ENCODE assay signal across 1 cellular context in the genomic region with DNA sequence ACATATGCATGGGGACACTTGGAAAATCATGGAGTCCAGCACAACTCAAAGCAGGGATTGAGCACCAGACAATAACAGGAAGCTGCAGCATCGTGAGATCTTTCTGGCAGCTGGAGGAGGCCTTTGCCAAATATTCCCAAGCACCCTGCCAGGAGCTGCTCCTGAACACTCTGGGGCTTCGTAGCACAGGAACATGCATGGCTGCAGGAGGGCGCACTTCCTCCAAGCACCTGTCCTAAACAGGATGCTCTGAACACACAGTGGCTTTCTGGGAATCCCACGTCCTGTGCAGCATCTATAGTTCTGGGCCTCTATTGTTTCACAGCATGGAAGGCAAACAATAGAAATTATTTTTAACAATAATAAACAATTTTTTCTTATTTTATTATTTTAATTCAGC.
TF ChIP-seq lines count a peak whose summit lies in the region.

No MANE protein-coding gene starts in this region.

TF ChIP-seq in GM23338, 12 proteins besides CTCF, POLR2A, EP300 and RAD21 (continued from another document):
- TF ChIP-seq, protein P1, sequence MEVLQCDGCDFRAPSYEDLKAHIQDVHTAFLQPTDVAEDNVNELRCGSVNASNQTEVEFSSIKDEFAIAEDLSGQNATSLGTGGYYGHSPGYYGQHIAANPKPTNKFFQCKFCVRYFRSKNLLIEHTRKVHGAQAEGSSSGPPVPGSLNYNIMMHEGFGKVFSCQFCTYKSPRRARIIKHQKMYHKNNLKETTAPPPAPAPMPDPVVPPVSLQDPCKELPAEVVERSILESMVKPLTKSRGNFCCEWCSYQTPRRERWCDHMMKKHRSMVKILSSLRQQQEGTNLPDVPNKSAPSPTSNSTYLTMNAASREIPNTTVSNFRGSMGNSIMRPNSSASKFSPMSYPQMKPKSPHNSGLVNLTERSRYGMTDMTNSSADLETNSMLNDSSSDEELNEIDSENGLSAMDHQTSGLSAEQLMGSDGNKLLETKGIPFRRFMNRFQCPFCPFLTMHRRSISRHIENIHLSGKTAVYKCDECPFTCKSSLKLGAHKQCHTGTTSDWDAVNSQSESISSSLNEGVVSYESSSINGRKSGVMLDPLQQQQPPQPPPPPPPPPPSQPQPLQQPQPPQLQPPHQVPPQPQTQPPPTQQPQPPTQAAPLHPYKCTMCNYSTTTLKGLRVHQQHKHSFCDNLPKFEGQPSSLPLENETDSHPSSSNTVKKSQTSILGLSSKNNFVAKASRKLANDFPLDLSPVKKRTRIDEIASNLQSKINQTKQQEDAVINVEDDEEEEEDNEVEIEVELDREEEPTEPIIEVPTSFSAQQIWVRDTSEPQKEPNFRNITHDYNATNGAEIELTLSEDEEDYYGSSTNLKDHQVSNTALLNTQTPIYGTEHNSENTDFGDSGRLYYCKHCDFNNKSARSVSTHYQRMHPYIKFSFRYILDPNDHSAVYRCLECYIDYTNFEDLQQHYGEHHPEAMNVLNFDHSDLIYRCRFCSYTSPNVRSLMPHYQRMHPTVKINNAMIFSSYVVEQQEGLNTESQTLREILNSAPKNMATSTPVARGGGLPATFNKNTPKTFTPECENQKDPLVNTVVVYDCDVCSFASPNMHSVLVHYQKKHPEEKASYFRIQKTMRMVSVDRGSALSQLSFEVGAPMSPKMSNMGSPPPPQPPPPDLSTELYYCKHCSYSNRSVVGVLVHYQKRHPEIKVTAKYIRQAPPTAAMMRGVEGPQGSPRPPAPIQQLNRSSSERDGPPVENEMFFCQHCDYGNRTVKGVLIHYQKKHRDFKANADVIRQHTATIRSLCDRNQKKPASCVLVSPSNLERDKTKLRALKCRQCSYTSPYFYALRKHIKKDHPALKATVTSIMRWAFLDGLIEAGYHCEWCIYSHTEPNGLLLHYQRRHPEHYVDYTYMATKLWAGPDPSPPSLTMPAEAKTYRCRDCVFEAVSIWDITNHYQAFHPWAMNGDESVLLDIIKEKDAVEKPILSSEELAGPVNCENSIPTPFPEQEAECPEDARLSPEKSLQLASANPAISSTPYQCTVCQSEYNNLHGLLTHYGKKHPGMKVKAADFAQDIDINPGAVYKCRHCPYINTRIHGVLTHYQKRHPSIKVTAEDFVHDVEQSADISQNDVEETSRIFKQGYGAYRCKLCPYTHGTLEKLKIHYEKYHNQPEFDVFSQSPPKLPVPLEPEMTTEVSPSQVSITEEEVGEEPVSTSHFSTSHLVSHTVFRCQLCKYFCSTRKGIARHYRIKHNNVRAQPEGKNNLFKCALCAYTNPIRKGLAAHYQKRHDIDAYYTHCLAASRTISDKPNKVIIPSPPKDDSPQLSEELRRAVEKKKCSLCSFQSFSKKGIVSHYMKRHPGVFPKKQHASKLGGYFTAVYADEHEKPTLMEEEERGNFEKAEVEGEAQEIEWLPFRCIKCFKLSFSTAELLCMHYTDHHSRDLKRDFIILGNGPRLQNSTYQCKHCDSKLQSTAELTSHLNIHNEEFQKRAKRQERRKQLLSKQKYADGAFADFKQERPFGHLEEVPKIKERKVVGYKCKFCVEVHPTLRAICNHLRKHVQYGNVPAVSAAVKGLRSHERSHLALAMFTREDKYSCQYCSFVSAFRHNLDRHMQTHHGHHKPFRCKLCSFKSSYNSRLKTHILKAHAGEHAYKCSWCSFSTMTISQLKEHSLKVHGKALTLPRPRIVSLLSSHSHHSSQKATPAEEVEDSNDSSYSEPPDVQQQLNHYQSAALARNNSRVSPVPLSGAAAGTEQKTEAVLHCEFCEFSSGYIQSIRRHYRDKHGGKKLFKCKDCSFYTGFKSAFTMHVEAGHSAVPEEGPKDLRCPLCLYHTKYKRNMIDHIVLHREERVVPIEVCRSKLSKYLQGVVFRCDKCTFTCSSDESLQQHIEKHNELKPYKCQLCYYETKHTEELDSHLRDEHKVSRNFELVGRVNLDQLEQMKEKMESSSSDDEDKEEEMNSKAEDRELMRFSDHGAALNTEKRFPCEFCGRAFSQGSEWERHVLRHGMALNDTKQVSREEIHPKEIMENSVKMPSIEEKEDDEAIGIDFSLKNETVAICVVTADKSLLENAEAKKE (CRISPR knock-in tag; IDR thresholded peaks at IDR 0.05) = no peak
- TF ChIP-seq EZH2phosphoT487 (IDR thresholded peaks at IDR 0.05; ENCODE audit: unreplicated experiment) (no peak), POLR2AphosphoS5 (IDR thresholded peaks at IDR 0.05; ENCODE audit: low read depth) (no peak), CREB1 (CRISPR knock-in tag; IDR thresholded peaks at IDR 0.05; ENCODE audit: low read depth) (no peak), EZH2 (IDR thresholded peaks at IDR 0.05; ENCODE audit: low read depth, unreplicated experiment) (no peak), ZNF114 (CRISPR knock-in tag; IDR thresholded peaks at IDR 0.05) (no peak), NANOG (IDR thresholded peaks at IDR 0.05; ENCODE audit: borderline replicate concordance) (no peak), ZNF331 (CRISPR knock-in tag; IDR thresholded peaks at IDR 0.05; ENCODE audit: low read depth) (no peak), JUNB (IDR thresholded peaks at IDR 0.05; ENCODE audit: unreplicated experiment) (no peak)
